18 cellular contexts compared by ENCODE assay signal in genomic region chr11:45041556-45041955, GRCh38.
A peak's percentile ranks its signal among the peaks of the same experiment; 100 is the strongest.
DNase-seq lines count a peak whose midpoint lies in the region; ATAC-seq and TF ChIP-seq lines count a peak whose summit lies in the region.
"Had no signal": no experiment of that assay in that cellular context is flagged by ENCODE, and none has a peak within 500 bp of the region (broad histone marks: within the 10 kb centered on the region; RNA-seq: fewer than 3 reads in every experiment).

No MANE protein-coding gene starts in this region.

- TF ChIP-seq CTCF in right lobe of liver (IDR thresholded peaks at IDR 0.05) = no peak

- H3K27me3 Mint-ChIP-seq in activated CD4-positive, alpha-beta memory T cell treated with anti-CD3 and anti-CD28 coated beads for 36 hours = peaks cover 3% of the 10 kb centered on the region
- H3K27me3 Mint-ChIP-seq: activated naive CD8-positive, alpha-beta T cell had no signal

- CTCF ChIA-PET in activated CD4-positive, alpha-beta memory T cell treated with anti-CD3 and anti-CD28 coated beads for 36 hours (lab: Charles Lee) = interaction anchor here (1.5 kb wide), 1 partner anchor 147 kb away, joined by 3 read pairs; no protein-coding TSS in a partner anchor

- whole genome bisulfite sequencing in right lobe of liver (ENCODE audit: insufficient coverage, low coverage, low lambda C conversion rate, missing lambda C conversion rate) = 73% methylated on average over 5 of the region's 6 CpGs

- DNase-seq in Ammon's horn (ENCODE audit: low spot score) (peak; percentile 30), NCI-H1417 (lab: John Stamatoyannopoulos, UW) (peak; percentile 61 to 98 (median 93)), NCI-H2171 treated with DMSO at 0.1 percent for 48 hours (lab: John Stamatoyannopoulos, UW) (peak; percentile 99), cerebellar cortex (ENCODE audit: low spot score) (peak; percentile 91), right lobe of liver (no peak)
- no peak for DNase-seq in effector memory CD4-positive, alpha-beta T cell
- DNase-seq in activated CD4-positive, alpha-beta memory T cell treated with anti-CD3 and anti-CD28 coated beads for 36 hours = no peak
- DNase-seq: activated T-cell treated with anti-CD3 and anti-CD28 coated beads, Interleukin-2, amount 50 U/mL, for 72 hours; foreskin fibroblast; natural killer cell; SHP77; stimulated activated CD4-positive, alpha-beta T cell treated with anti-CD3 and anti-CD28 coated beads, Interleukin-15, amount 100 ng/mL, for 24 hours; stimulated activated naive B cell treated with anti-CD40 and anti-IgM and Interleukin-4, amounts not matched to agents 10 μg/mL and 1 μg/mL and 100 μg/mL, for 72 hours; T-helper 2 cell had no signal

- no peaks in the 10 kb centered on the region for H3K36me3 ChIP-seq in right lobe of liver
- no peaks in the 10 kb centered on the region for H3K36me3 ChIP-seq in effector memory CD4-positive, alpha-beta T cell (ENCODE audit: control insufficient read depth, insufficient read depth, low read length)

- no peak for TF ChIP-seq POLR2A in right lobe of liver (IDR thresholded peaks at IDR 0.05)

- POLR2A ChIA-PET in activated CD4-positive, alpha-beta memory T cell treated with anti-CD3 and anti-CD28 coated beads for 36 hours (lab: Charles Lee) = no interaction called here

- H3K4me1 Mint-ChIP-seq in activated CD4-positive, alpha-beta memory T cell treated with anti-CD3 and anti-CD28 coated beads for 36 hours (ENCODE audit: low read depth) = peaks cover 4% of the 10 kb centered on the region

- no peaks in the 10 kb centered on the region for H3K9me3 ChIP-seq in right lobe of liver
- H3K9me3 ChIP-seq in effector memory CD4-positive, alpha-beta T cell (ENCODE audit: control insufficient read depth, low read length) = no peaks in the 10 kb centered on the region

- H3K27ac Mint-ChIP-seq in activated CD4-positive, alpha-beta memory T cell treated with anti-CD3 and anti-CD28 coated beads for 36 hours = no peak overlapping the region
- H3K27ac Mint-ChIP-seq: activated naive CD8-positive, alpha-beta T cell; activated T-cell treated with anti-CD3 and anti-CD28 coated beads, Interleukin-2, amount 50 U/mL, for 72 hours; natural killer cell; stimulated activated naive B cell treated with anti-CD40 and anti-IgM and Interleukin-4, amounts not matched to agents 10 μg/mL and 1 μg/mL and 100 μg/mL, for 72 hours; WTC11 had no signal

- H3K4me1 ChIP-seq in right lobe of liver = no peaks in the 10 kb centered on the region
- peaks cover 3% of the 10 kb centered on the region for H3K4me1 ChIP-seq in effector memory CD4-positive, alpha-beta T cell (ENCODE audit: control insufficient read depth, insufficient read depth, low read length, poor library complexity, severe bottlenecking)

- no peaks in the 10 kb centered on the region for H3K36me3 Mint-ChIP-seq in activated CD4-positive, alpha-beta memory T cell treated with anti-CD3 and anti-CD28 coated beads for 36 hours

- no peak overlapping the region for H3K4me3 ChIP-seq in right lobe of liver
- H3K4me3 ChIP-seq in effector memory CD4-positive, alpha-beta T cell (ENCODE audit: insufficient read depth, low read depth, low read length, poor library complexity, severe bottlenecking) = no peak overlapping the region
- H3K4me3 ChIP-seq: coronary artery had no signal

- ATAC-seq in right lobe of liver (no peak), GM21528 (IDR thresholded peaks at IDR 0.05; ENCODE audit: low FRiP score, unreplicated experiment) (no peak)
- ATAC-seq: activated T-cell treated with anti-CD3 and anti-CD28 coated beads, Interleukin-2, amount 50 U/mL, for 72 hours; natural killer cell; stimulated activated naive B cell treated with anti-CD40 and anti-IgM and Interleukin-4, amounts not matched to agents 10 μg/mL and 1 μg/mL and 100 μg/mL, for 72 hours; WTC11 had no signal

- H3K9me3 Mint-ChIP-seq in activated CD4-positive, alpha-beta memory T cell treated with anti-CD3 and anti-CD28 coated beads for 36 hours = peaks cover 15% of the 10 kb centered on the region
- H3K9me3 Mint-ChIP-seq: natural killer cell had no signal

- no peak overlapping the region for H3K4me3 Mint-ChIP-seq in activated CD4-positive, alpha-beta memory T cell treated with anti-CD3 and anti-CD28 coated beads for 36 hours
- H3K4me3 Mint-ChIP-seq: activated naive CD8-positive, alpha-beta T cell; activated T-cell treated with anti-CD3 and anti-CD28 coated beads, Interleukin-2, amount 50 U/mL, for 72 hours; natural killer cell; stimulated activated naive B cell treated with anti-CD40 and anti-IgM and Interleukin-4, amounts not matched to agents 10 μg/mL and 1 μg/mL and 100 μg/mL, for 72 hours; WTC11 had no signal

- no peaks in the 10 kb centered on the region for H3K27me3 ChIP-seq in right lobe of liver
- H3K27me3 ChIP-seq in effector memory CD4-positive, alpha-beta T cell (replicated peaks; ENCODE audit: control insufficient read depth, insufficient read depth, low read length, poor library complexity, severe bottlenecking) = no peaks in the 10 kb centered on the region

- H3K27ac ChIP-seq in right lobe of liver = no peak overlapping the region
- no peak overlapping the region for H3K27ac ChIP-seq in effector memory CD4-positive, alpha-beta T cell (ENCODE audit: insufficient read depth, low read length, poor library complexity, severe bottlenecking)
- H3K27ac ChIP-seq: coronary artery had no signal

- intact Hi-C loops in right lobe of liver (cut with DNase I) = no loop called here
- intact Hi-C loops in activated CD4-positive, alpha-beta memory T cell treated with anti-CD3 and anti-CD28 coated beads for 36 hours (cut with micrococcal nuclease) = no loop called here

Comparison
In these comparisons a context has a peak if more than half of its experiments do, and no peak if none do; other contexts are left out.
1. DNase-seq: peak in Ammon's horn (single experiment), NCI-H1417 (3 of 3), NCI-H2171 treated with DMSO at 0.1 percent for 48 hours (single experiment) and cerebellar cortex (single experiment); none in right lobe of liver (0 of 3), effector memory CD4-positive, alpha-beta T cell (0 of 3) and activated CD4-positive, alpha-beta memory T cell treated with anti-CD3 and anti-CD28 coated beads for 36 hours (single experiment).